Comparison of ENCODE assay signal across 23 cellular contexts in genomic region chr22:47486569-47487312, GRCh38.
DNase-seq lines count a peak whose midpoint lies in the region; ATAC-seq lines count a peak whose summit lies in the region.
"Had no signal": no experiment of that assay in that cellular context is flagged by ENCODE, and none has a peak within 500 bp of the region (broad histone marks: within the 10 kb centered on the region; RNA-seq: fewer than 3 reads in every experiment).

No MANE protein-coding gene starts in this region.

- POLR2A ChIA-PET in activated CD4-positive, alpha-beta T cell treated with anti-CD3 and anti-CD28 coated beads, Interleukin-2, amount 10 ng/mL, durations not matched to agents 7 days and 5 days (lab: Charles Lee): no interaction called here
- POLR2A ChIA-PET in activated CD4-positive, alpha-beta memory T cell treated with anti-CD3 and anti-CD28 coated beads for 36 hours (lab: Charles Lee): interaction anchor here (0.5 kb wide), 1 partner anchor 14 kb away, joined by 3 read pairs; no protein-coding TSS in a partner anchor

- no peak for DNase-seq in activated CD4-positive, alpha-beta T cell treated with anti-CD3 and anti-CD28 coated beads, Interleukin-2, amount 10 ng/mL, durations not matched to agents 7 days and 5 days
- no peak for DNase-seq in activated CD4-positive, alpha-beta T cell treated with anti-CD3 and anti-CD28 coated beads for 1 hour
- no peak for DNase-seq in activated CD4-positive, alpha-beta memory T cell treated with anti-CD3 and anti-CD28 coated beads for 36 hours
- no peak for DNase-seq in substantia nigra (lab: John Stamatoyannopoulos, UW)
- DNase-seq: activated CD4-positive, alpha-beta T cell treated with anti-CD3 and anti-CD28 coated beads for 48 hours; aorta; BE2C; central memory CD4-positive, alpha-beta T cell; dorsolateral prefrontal cortex; GOT3; hypothalamus; NCI-H1105; NCI-H2029 treated with DMSO at 0.1 percent for 48 hours; NCI-H226; nucleus accumbens; stimulated activated naive CD4-positive, alpha-beta T cell treated with Interleukin-2 at 50 U/mL for 16 hours; SW 1271 had no signal

- CTCF ChIA-PET in activated CD4-positive, alpha-beta T cell treated with anti-CD3 and anti-CD28 coated beads, Interleukin-2, amount 10 ng/mL, durations not matched to agents 7 days and 5 days (lab: Charles Lee): no interaction called here
- CTCF ChIA-PET in activated CD4-positive, alpha-beta memory T cell treated with anti-CD3 and anti-CD28 coated beads for 36 hours (lab: Charles Lee): no interaction called here

- no peaks in the 10 kb centered on the region for H3K9me3 Mint-ChIP-seq in activated CD4-positive, alpha-beta T cell treated with anti-CD3 and anti-CD28 coated beads, Interleukin-2, amount 10 ng/mL, durations not matched to agents 7 days and 5 days
- H3K9me3 Mint-ChIP-seq in activated CD4-positive, alpha-beta memory T cell treated with anti-CD3 and anti-CD28 coated beads for 36 hours: no peaks in the 10 kb centered on the region
- peaks cover 5% of the 10 kb centered on the region for H3K9me3 Mint-ChIP-seq in stimulated activated memory B cell treated with anti-CD40 and anti-IgM and Interleukin-4, amounts not matched to agents 10 μg/mL and 1 μg/mL and 100 μg/mL, for 72 hours

- peak overlapping the region; percentile 75 for H3K27ac Mint-ChIP-seq in activated CD4-positive, alpha-beta T cell treated with anti-CD3 and anti-CD28 coated beads, Interleukin-2, amount 10 ng/mL, durations not matched to agents 7 days and 5 days
- no peak overlapping the region for H3K27ac Mint-ChIP-seq in activated CD4-positive, alpha-beta memory T cell treated with anti-CD3 and anti-CD28 coated beads for 36 hours
- no peak overlapping the region for H3K27ac Mint-ChIP-seq in stimulated activated memory B cell treated with anti-CD40 and anti-IgM and Interleukin-4, amounts not matched to agents 10 μg/mL and 1 μg/mL and 100 μg/mL, for 72 hours

- H3K27ac ChIP-seq in substantia nigra (ENCODE audit: low read depth, low read length, poor library complexity, severe bottlenecking): no peak overlapping the region
- H3K27ac ChIP-seq: A549, dorsolateral prefrontal cortex had no signal

- ATAC-seq in esophagus mucosa (peak; percentile 66), HG02763 (IDR thresholded peaks at IDR 0.05; ENCODE audit: unreplicated experiment) (no peak), HG03442 (IDR thresholded peaks at IDR 0.05; ENCODE audit: unreplicated experiment) (no peak)
- ATAC-seq in stimulated activated memory B cell treated with anti-CD40 and anti-IgM and Interleukin-4, amounts not matched to agents 10 μg/mL and 1 μg/mL and 100 μg/mL, for 72 hours: peak; percentile 31
- ATAC-seq: A549, Right ventricle myocardium inferior had no signal

- no peaks in the 10 kb centered on the region for H3K4me1 Mint-ChIP-seq in activated CD4-positive, alpha-beta T cell treated with anti-CD3 and anti-CD28 coated beads, Interleukin-2, amount 10 ng/mL, durations not matched to agents 7 days and 5 days
- no peaks in the 10 kb centered on the region for H3K4me1 Mint-ChIP-seq in activated CD4-positive, alpha-beta memory T cell treated with anti-CD3 and anti-CD28 coated beads for 36 hours (ENCODE audit: low read depth)
- H3K4me1 Mint-ChIP-seq in stimulated activated memory B cell treated with anti-CD40 and anti-IgM and Interleukin-4, amounts not matched to agents 10 μg/mL and 1 μg/mL and 100 μg/mL, for 72 hours: no peaks in the 10 kb centered on the region

- H3K36me3 Mint-ChIP-seq in activated CD4-positive, alpha-beta T cell treated with anti-CD3 and anti-CD28 coated beads, Interleukin-2, amount 10 ng/mL, durations not matched to agents 7 days and 5 days (ENCODE audit: low read depth): no peaks in the 10 kb centered on the region
- no peaks in the 10 kb centered on the region for H3K36me3 Mint-ChIP-seq in activated CD4-positive, alpha-beta memory T cell treated with anti-CD3 and anti-CD28 coated beads for 36 hours
- H3K36me3 Mint-ChIP-seq in stimulated activated memory B cell treated with anti-CD40 and anti-IgM and Interleukin-4, amounts not matched to agents 10 μg/mL and 1 μg/mL and 100 μg/mL, for 72 hours: no peaks in the 10 kb centered on the region

- no peak overlapping the region for H3K4me3 Mint-ChIP-seq in activated CD4-positive, alpha-beta T cell treated with anti-CD3 and anti-CD28 coated beads, Interleukin-2, amount 10 ng/mL, durations not matched to agents 7 days and 5 days
- H3K4me3 Mint-ChIP-seq in activated CD4-positive, alpha-beta memory T cell treated with anti-CD3 and anti-CD28 coated beads for 36 hours: peak overlapping the region; percentile 60
- H3K4me3 Mint-ChIP-seq in stimulated activated memory B cell treated with anti-CD40 and anti-IgM and Interleukin-4, amounts not matched to agents 10 μg/mL and 1 μg/mL and 100 μg/mL, for 72 hours: no peak overlapping the region

- H3K27me3 Mint-ChIP-seq in activated CD4-positive, alpha-beta T cell treated with anti-CD3 and anti-CD28 coated beads, Interleukin-2, amount 10 ng/mL, durations not matched to agents 7 days and 5 days: peaks cover under 1% of the 10 kb centered on the region
- peaks cover 3% of the 10 kb centered on the region for H3K27me3 Mint-ChIP-seq in activated CD4-positive, alpha-beta memory T cell treated with anti-CD3 and anti-CD28 coated beads for 36 hours
- no peaks in the 10 kb centered on the region for H3K27me3 Mint-ChIP-seq in stimulated activated memory B cell treated with anti-CD40 and anti-IgM and Interleukin-4, amounts not matched to agents 10 μg/mL and 1 μg/mL and 100 μg/mL, for 72 hours

- intact Hi-C loops in activated CD4-positive, alpha-beta memory T cell treated with anti-CD3 and anti-CD28 coated beads for 36 hours (cut with micrococcal nuclease): no loop called here

Comparison
In these comparisons a context has a peak if more than half of its experiments do, and no peak if none do; other contexts are left out.
1. ATAC-seq: peak in esophagus mucosa (single experiment) and stimulated activated memory B cell treated with anti-CD40 and anti-IgM and Interleukin-4, amounts not matched to agents 10 μg/mL and 1 μg/mL and 100 μg/mL, for 72 hours (single experiment); none in HG02763 (single experiment) and HG03442 (single experiment).